10 cellular contexts compared by ENCODE assay signal in the genomic region with DNA sequence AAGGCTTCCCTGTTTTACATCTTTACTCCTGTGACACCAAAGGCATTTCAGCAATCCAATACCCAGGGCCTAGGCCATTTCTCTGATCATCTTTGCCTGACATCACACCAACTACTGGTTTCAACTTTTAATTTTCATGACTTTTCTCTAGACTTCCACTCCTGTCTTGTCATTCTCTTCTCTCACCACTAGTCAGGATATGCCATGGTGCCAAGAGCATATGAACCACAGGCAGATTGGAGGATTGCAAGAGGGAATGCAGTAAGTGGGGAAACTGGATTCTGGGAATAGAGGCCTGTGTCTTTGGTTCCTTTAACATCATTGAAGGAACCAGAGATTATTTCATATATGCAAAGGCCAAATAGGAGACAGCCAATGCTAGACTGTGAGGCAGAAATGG.
DNase-seq lines count a peak whose midpoint lies in the region; ATAC-seq and TF ChIP-seq lines count a peak whose summit lies in the region.
"Had no signal": no experiment of that assay in that cellular context is flagged by ENCODE, and none has a peak within 500 bp of the region (broad histone marks: within the 10 kb centered on the region; RNA-seq: fewer than 3 reads in every experiment).

No MANE protein-coding gene starts in this region.

- H3K9me3 ChIP-seq in mammary epithelial cell (replicated peaks; ENCODE audit: insufficient read depth, low read length) (no peaks in the 10 kb centered on the region), testis (no peaks in the 10 kb centered on the region)

- peak; percentile 38 for TF ChIP-seq CTCF in GM12873 (IDR thresholded peaks at IDR 0.05; ENCODE audit: insufficient read depth, low read depth, low read length, missing control alignments)
- peak; percentile 33 to 38 for TF ChIP-seq CTCF in mammary epithelial cell (conservative IDR thresholded peaks at IDR 0.05 in 1 of 2, IDR thresholded peaks at IDR 0.05 in 1 of 2; ENCODE audit: extremely low read depth in 1 of 2, insufficient read depth in 1 of 2, low read depth in 1 of 2, low read length in 2 of 2)
- peak; percentile 46 for TF ChIP-seq CTCF in neural crest cell (conservative IDR thresholded peaks at IDR 0.05)
- TF ChIP-seq CTCF in testis (IDR thresholded peaks at IDR 0.05): peak in 1 of 3 experiments; percentile 16
- no peak for TF ChIP-seq CTCF in omental fat pad (IDR thresholded peaks at IDR 0.05)

- H3K36me3 ChIP-seq in mammary epithelial cell (ENCODE audit: insufficient read depth, low read length) (no peaks in the 10 kb centered on the region), testis (ENCODE audit: low read depth, missing control alignments) (no peaks in the 10 kb centered on the region)

- no peak overlapping the region for H3K4me2 ChIP-seq in mammary epithelial cell (ENCODE audit: insufficient read depth, low read depth, low read length)

- in situ Hi-C loops in mammary epithelial cell (cut with MboI; ENCODE audit: low sequenced_read_pairs in 2 of 2): no loop called here

- H3K27me3 Mint-ChIP-seq in neural crest cell (ENCODE audit: low read depth): no peaks in the 10 kb centered on the region

- no peak overlapping the region for H2AFZ ChIP-seq in mammary epithelial cell (ENCODE audit: low read depth, low read length)

- H3K9me3 Mint-ChIP-seq in neural crest cell: peaks cover 1% of the 10 kb centered on the region

- H3K4me1 ChIP-seq in mammary epithelial cell (ENCODE audit: insufficient read depth, low read length) (no peaks in the 10 kb centered on the region), testis (no peaks in the 10 kb centered on the region)

- H3K4me3 ChIP-seq in mammary epithelial cell (replicated peaks in 1 of 3; ENCODE audit: insufficient read depth in 1 of 3, low read depth in 2 of 3, low read length in 3 of 3) (no peak overlapping the region), testis (no peak overlapping the region)

- H4K20me1 ChIP-seq in mammary epithelial cell (ENCODE audit: insufficient read depth, low read length): no peaks in the 10 kb centered on the region

- H3K27ac Mint-ChIP-seq in neural crest cell (ENCODE audit: unreplicated experiment): no peak overlapping the region

- no TSS peak for BruUV-seq in mammary epithelial cell (replicated peaks; lab: Mats Ljungman, UMichigan)

- no peaks in the 10 kb centered on the region for H3K36me3 Mint-ChIP-seq in neural crest cell (ENCODE audit: low read depth)

- H3K79me2 ChIP-seq in mammary epithelial cell (ENCODE audit: insufficient read depth, low read length): no peaks in the 10 kb centered on the region

- H3K4me1 Mint-ChIP-seq in neural crest cell: no peaks in the 10 kb centered on the region

- H3K4me3 Mint-ChIP-seq in neural crest cell: no peak overlapping the region

- H3K27ac ChIP-seq in mammary epithelial cell (ENCODE audit: insufficient read depth, low read depth, low read length) (no peak overlapping the region), testis (no peak overlapping the region)

- intact Hi-C loops in mammary epithelial cell (cut with micrococcal nuclease) (no loop called here), testis (cut with DNase I; ENCODE audit: low total_unique reads) (no loop called here), left ventricle myocardium superior (cut with micrococcal nuclease) (no loop called here)

- CTCF ChIA-PET in mammary epithelial cell (lab: Charles Lee; ENCODE audit: low non-redundant PET): interaction anchor here (0.6 kb wide), 1 partner anchor 95 kb away, joined by 8 read pairs; no protein-coding TSS in a partner anchor

- H3K27me3 ChIP-seq in mammary epithelial cell (ENCODE audit: insufficient read depth, low read length): no peaks in the 10 kb centered on the region
- H3K27me3 ChIP-seq in testis: no peaks in the 10 kb centered on the region

- ATAC-seq in omental fat pad (ENCODE audit: low FRiP score): no peak
- ATAC-seq in left ventricle myocardium superior: no peak

- dilution Hi-C loops in mammary epithelial cell (cut with HindIII; ENCODE audit: low sequenced_read_pairs): no loop called here

- H3K9ac ChIP-seq in mammary epithelial cell (ENCODE audit: insufficient read depth, low read length): no peak overlapping the region

- DNase-seq in LHCN-M2 (ENCODE audit: low read depth): peak; percentile 20
- DNase-seq in mammary epithelial cell: peak; percentile 6
- DNase-seq in neural crest cell (ENCODE audit: low read depth, low spot score): no peak
- no peak for DNase-seq in testis
- no peak for DNase-seq in omental fat pad (ENCODE audit: low spot score)
- no peak for DNase-seq in GOT3 (lab: John Stamatoyannopoulos, UW)
- no peak for DNase-seq in left ventricle myocardium superior
- DNase-seq: activated CD8-positive, alpha-beta memory T cell treated with anti-CD3 and anti-CD28 coated beads, Interleukin-2, amount 50 U/mL, for 4 hours; NCI-H524 had no signal

- no peak for TF ChIP-seq POLR2A in testis (IDR thresholded peaks at IDR 0.05)

Comparison
In these comparisons a context has a peak if more than half of its experiments do, and no peak if none do; other contexts are left out.
1. CTCF ChIP-seq: peak in GM12873 (single experiment), mammary epithelial cell (2 of 2) and neural crest cell (single experiment); none in omental fat pad (0 of 3).
2. DNase-seq: peak in LHCN-M2 (single experiment) and mammary epithelial cell (single experiment); none in neural crest cell (single experiment), testis (single experiment), omental fat pad (single experiment), GOT3 (single experiment) and left ventricle myocardium superior (single experiment).